In genomic region chr19:18292810-18293641, GRCh38 we compare ENCODE assay signal across 8 cellular contexts. TPM values are rescaled to one million over a fixed set of nuclear protein-coding genes. Genes with fewer than 3 reads are reported as not detected.
DNase-seq lines count a peak whose midpoint lies in the region; ATAC-seq and TF ChIP-seq lines count a peak whose summit lies in the region.

No MANE protein-coding gene starts in this region.

- no peaks in the 10 kb centered on the region for H3K27me3 ChIP-seq in muscle layer of duodenum (ENCODE audit: low read depth, low read length)
- H3K27me3 ChIP-seq in thyroid gland, result no peaks in the 10 kb centered on the region

- no peaks in the 10 kb centered on the region for H3K9me3 ChIP-seq in muscle layer of duodenum (ENCODE audit: control insufficient read depth in 1 of 2, low read length in 2 of 2)
- no peaks in the 10 kb centered on the region for H3K9me3 ChIP-seq in thyroid gland

- DNase-seq in NCI-H1417 (lab: John Stamatoyannopoulos, UW) (peak in 2 of 3 experiments; percentile 59 to 79), NCI-H1417 treated with DMSO at 0.1 percent for 48 hours (lab: John Stamatoyannopoulos, UW) (no peak), NCI-H1105 (lab: John Stamatoyannopoulos, UW) (peak; percentile 31), fibroblast of mammary gland (ENCODE audit: low read depth) (peak; percentile 84), thyroid gland (peak; percentile 73 to 75), SKM-1 (lab: John Stamatoyannopoulos, UW; ENCODE audit: unreplicated experiment) (no peak)
- peak; percentile 85 for DNase-seq in activated CD8-positive, alpha-beta memory T cell treated with anti-CD3 and anti-CD28 coated beads, Interleukin-2, amount 10 ng/mL, durations not matched to agents 7 days and 5 days

- 13 to 15% methylated on average over 25 to 29 of the region's 31 CpGs for WGBS in thyroid gland, 2 donors

- H3K27ac Mint-ChIP-seq in activated CD8-positive, alpha-beta memory T cell treated with anti-CD3 and anti-CD28 coated beads, Interleukin-2, amount 10 ng/mL, durations not matched to agents 7 days and 5 days, result peak overlapping the region; percentile 98

- intact Hi-C loops in thyroid gland (cut with DNase I), result no loop called here

- no peaks in the 10 kb centered on the region for H3K9me3 Mint-ChIP-seq in activated CD8-positive, alpha-beta memory T cell treated with anti-CD3 and anti-CD28 coated beads, Interleukin-2, amount 10 ng/mL, durations not matched to agents 7 days and 5 days (ENCODE audit: low read depth)

- no peaks in the 10 kb centered on the region for H3K36me3 ChIP-seq in muscle layer of duodenum (ENCODE audit: control insufficient read depth in 1 of 2, insufficient read depth in 2 of 2, low read length in 2 of 2)
- no peaks in the 10 kb centered on the region for H3K36me3 ChIP-seq in thyroid gland

- TF ChIP-seq CTCF in fibroblast of mammary gland (conservative IDR thresholded peaks at IDR 0.05; ENCODE audit: control insufficient read depth, insufficient read depth, low read depth, low read length), result no peak
- no peak for TF ChIP-seq CTCF in thyroid gland (IDR thresholded peaks at IDR 0.05)

- H3K36me3 Mint-ChIP-seq in activated CD8-positive, alpha-beta memory T cell treated with anti-CD3 and anti-CD28 coated beads, Interleukin-2, amount 10 ng/mL, durations not matched to agents 7 days and 5 days, result peaks cover 21% of the 10 kb centered on the region

- H3K4me3 Mint-ChIP-seq in activated CD8-positive, alpha-beta memory T cell treated with anti-CD3 and anti-CD28 coated beads, Interleukin-2, amount 10 ng/mL, durations not matched to agents 7 days and 5 days, result peak overlapping the region; percentile 91

- peak overlapping the region; percentile 98 for H3K27ac ChIP-seq in muscle layer of duodenum (ENCODE audit: low read length)
- peak overlapping the region; percentile 95 to 99 (median 96) for H3K27ac ChIP-seq in thyroid gland

- TF ChIP-seq POLR2A in thyroid gland (IDR thresholded peaks at IDR 0.05), result peak in 1 of 2 donors; percentile 6

- peak; percentile 17 for ATAC-seq in activated CD8-positive, alpha-beta memory T cell treated with anti-CD3 and anti-CD28 coated beads, Interleukin-2, amount 10 ng/mL, durations not matched to agents 7 days and 5 days

- H3K27me3 Mint-ChIP-seq in activated CD8-positive, alpha-beta memory T cell treated with anti-CD3 and anti-CD28 coated beads, Interleukin-2, amount 10 ng/mL, durations not matched to agents 7 days and 5 days, result no peaks in the 10 kb centered on the region

- H3K4me3 ChIP-seq in fibroblast of mammary gland (ENCODE audit: control insufficient read depth, low read depth, low read length), result peak overlapping the region; percentile 64
- H3K4me3 ChIP-seq in muscle layer of duodenum (ENCODE audit: low read depth in 1 of 2, low read length in 2 of 2), result peak overlapping the region; percentile 77 to 85
- H3K4me3 ChIP-seq in thyroid gland (replicated peaks in 1 of 3), result peak overlapping the region; percentile 37 to 63 (median 54)

- peaks cover 66% of the 10 kb centered on the region for H3K4me1 Mint-ChIP-seq in activated CD8-positive, alpha-beta memory T cell treated with anti-CD3 and anti-CD28 coated beads, Interleukin-2, amount 10 ng/mL, durations not matched to agents 7 days and 5 days

- CTCF ChIA-PET in activated CD8-positive, alpha-beta memory T cell treated with anti-CD3 and anti-CD28 coated beads, Interleukin-2, amount 10 ng/mL, durations not matched to agents 7 days and 5 days (lab: Charles Lee), result interaction anchor here (0.5 to 5.1 kb wide), 10 partner anchors 9 to 120 kb away, joined by 3 to 161 read pairs (median 4); partner anchors contain the start of genes JUND, LSM4 and RAB3A

- H3K4me1 ChIP-seq in muscle layer of duodenum (ENCODE audit: control insufficient read depth in 1 of 2, insufficient read depth in 2 of 2, low read length in 2 of 2), result peaks cover 6 to 15% of the 10 kb centered on the region in 2 donors
- H3K4me1 ChIP-seq in thyroid gland, result peaks cover 18 to 20% of the 10 kb centered on the region in 2 donors

RNA-seq across cellular contexts. Expression of gene JUND, which starts 11.6 kb away (rescaled TPM):
- total RNA-seq in activated CD8-positive, alpha-beta memory T cell treated with anti-CD3 and anti-CD28 coated beads, Interleukin-2, amount 10 ng/mL, durations not matched to agents 7 days and 5 days, result 100 to 1,000 TPM; 498 to 501 TPM
- total RNA-seq in thyroid gland, result 100 to 1,000 TPM; 193 to 394 (median 316) TPM

RNA-seq across cellular contexts. Expression of gene IQCN, which starts 18.8 kb away (rescaled TPM):
- 1 to 10 TPM; 2.2 to 3.1 TPM for total RNA-seq in activated CD8-positive, alpha-beta memory T cell treated with anti-CD3 and anti-CD28 coated beads, Interleukin-2, amount 10 ng/mL, durations not matched to agents 7 days and 5 days
- 10 to 100 TPM in 1 of 4 donors, 1 to 10 TPM in 3; 5.7 to 17.0 (median 8.9) TPM for total RNA-seq in thyroid gland

RNA-seq across cellular contexts. Expression of gene LSM4, which starts 29.9 kb away (rescaled TPM):
- total RNA-seq in activated CD8-positive, alpha-beta memory T cell treated with anti-CD3 and anti-CD28 coated beads, Interleukin-2, amount 10 ng/mL, durations not matched to agents 7 days and 5 days, result 100 to 1,000 TPM; 209 to 236 TPM
- 100 to 1,000 TPM in 2 of 4 donors, 10 to 100 TPM in 2; 55.2 to 203 (median 140) TPM for total RNA-seq in thyroid gland

RNA-seq across cellular contexts. Expression of gene PGPEP1, which starts 47.4 kb away (rescaled TPM):
- 10 to 100 TPM; 35.5 to 44.7 TPM for total RNA-seq in activated CD8-positive, alpha-beta memory T cell treated with anti-CD3 and anti-CD28 coated beads, Interleukin-2, amount 10 ng/mL, durations not matched to agents 7 days and 5 days
- total RNA-seq in thyroid gland, result 10 to 100 TPM; 23.5 to 44.0 (median 27.9) TPM

Comparison
In these comparisons a context has a peak if more than half of its experiments do, and no peak if none do; other contexts are left out.
1. DNase-seq: peak in NCI-H1417 (2 of 3), NCI-H1105 (single experiment), activated CD8-positive, alpha-beta memory T cell treated with anti-CD3 and anti-CD28 coated beads, Interleukin-2, amount 10 ng/mL, durations not matched to agents 7 days and 5 days (single experiment), fibroblast of mammary gland (single experiment) and thyroid gland (2 of 2); none in NCI-H1417 treated with DMSO at 0.1 percent for 48 hours (single experiment) and SKM-1 (single experiment).
2. Peak in every context shown above with its lines, with median percentiles within 50 percentile points of each other: H3K4me3 ChIP-seq.